ENCODE assay signal across 20 cellular contexts in the genomic region with DNA sequence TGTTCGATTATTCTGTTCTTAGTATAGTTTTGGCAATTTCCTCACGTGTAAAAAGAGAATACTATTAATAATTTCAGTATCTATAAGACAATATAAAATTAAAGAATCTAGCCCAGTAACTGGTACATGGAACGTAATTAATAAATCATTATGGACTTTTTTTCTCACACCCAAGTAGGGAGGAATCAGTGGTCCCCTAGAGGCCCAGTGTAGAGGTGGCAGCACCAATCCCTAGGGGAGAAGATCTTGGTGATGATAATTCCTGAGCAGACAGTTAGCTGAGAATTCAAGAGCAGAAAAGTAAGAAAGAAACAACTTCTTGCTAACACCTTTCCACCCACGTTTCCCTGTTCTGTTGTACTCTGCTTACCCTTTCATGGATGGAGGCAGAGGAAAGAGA. TPM values are rescaled to one million over a fixed set of nuclear protein-coding genes. Genes with fewer than 3 reads are reported as not detected.
DNase-seq lines count a peak whose midpoint lies in the region; ATAC-seq and TF ChIP-seq lines count a peak whose summit lies in the region.
"Had no signal": no experiment of that assay in that cellular context is flagged by ENCODE, and none has a peak within 500 bp of the region (broad histone marks: within the 10 kb centered on the region; RNA-seq: fewer than 3 reads in every experiment).

No MANE protein-coding gene starts in this region.

- no peak overlapping the region for H4K8ac ChIP-seq in H9 (replicated peaks; ENCODE audit: insufficient read length, low read depth, low read length)

- H3K4me3 Mint-ChIP-seq in H9, result no peak overlapping the region
- H3K4me3 Mint-ChIP-seq in neural progenitor cell, result no peak overlapping the region
- H3K4me3 Mint-ChIP-seq: CD4-positive, alpha-beta memory T cell; IgD-negative memory B cell; T-helper 1 cell treated with Interleukin-12 subunit alpha and Interleukin-12 subunit beta and Interleukin-4 antibody, amounts not matched to agents 30 μg/mL and 1 μg/mL, for 36 hours had no signal

- no peak overlapping the region for H3K18ac ChIP-seq in H9 (ENCODE audit: insufficient read length, low read depth, low read length)

- H3K79me2 ChIP-seq in DND-41 (ENCODE audit: insufficient read depth, low read length), result no peaks in the 10 kb centered on the region
- H3K79me2 ChIP-seq in H9 (ENCODE audit: insufficient read depth, low read length), result no peaks in the 10 kb centered on the region
- no peaks in the 10 kb centered on the region for H3K79me2 ChIP-seq in neural progenitor cell (ENCODE audit: low read depth)

- H3K36me3 ChIP-seq in DND-41 (ENCODE audit: insufficient read depth, low read length) (no peaks in the 10 kb centered on the region), neural progenitor cell (no peaks in the 10 kb centered on the region)
- H3K36me3 ChIP-seq: BE2C, HAP-1, Peyer's patch had no signal

- H3K9me3 Mint-ChIP-seq in H9, result peaks cover 6 to 8% of the 10 kb centered on the region in 2 experiments; a peak in 3 of 5 replicates
- no peaks in the 10 kb centered on the region for H3K9me3 Mint-ChIP-seq in neural progenitor cell
- H3K9me3 Mint-ChIP-seq: CD4-positive, alpha-beta memory T cell; T-helper 1 cell treated with Interleukin-12 subunit alpha and Interleukin-12 subunit beta and Interleukin-4 antibody, amounts not matched to agents 30 μg/mL and 1 μg/mL, for 36 hours had no signal

- H4K20me1 ChIP-seq in DND-41 (ENCODE audit: insufficient read depth, low read length) (no peaks in the 10 kb centered on the region), H9 (ENCODE audit: control insufficient read depth, insufficient read depth, insufficient read length) (no peaks in the 10 kb centered on the region), neural progenitor cell (ENCODE audit: low read depth) (no peaks in the 10 kb centered on the region)

- no peak overlapping the region for H3K56ac ChIP-seq in H9 (ENCODE audit: insufficient read length, low read depth, low read length)

- H3K4me1 ChIP-seq in DND-41 (ENCODE audit: insufficient read depth, low read length), result peaks cover 5% of the 10 kb centered on the region; the same call in 1 of the 2 replicates
- H3K4me1 ChIP-seq in H9 (ENCODE audit: insufficient read depth, low read length), result no peaks in the 10 kb centered on the region
- no peaks in the 10 kb centered on the region for H3K4me1 ChIP-seq in neural progenitor cell
- H3K4me1 ChIP-seq: BE2C, HAP-1, Peyer's patch had no signal

- intact Hi-C loops in sciatic nerve (cut with DNase I), result loop anchor here (5.0 kb wide), 1 partner anchor 231 kb away; no protein-coding TSS in a partner anchor

- H2BK12ac ChIP-seq in H9 (ENCODE audit: insufficient read length, low read depth, low read length), result no peak overlapping the region

- ATAC-seq in DND-41 (ENCODE audit: insufficient read depth, low read depth), result peak; percentile 65; the same call in 1 of the 3 replicates
- no peak for ATAC-seq in sciatic nerve

- H2AFZ ChIP-seq in DND-41 (ENCODE audit: low read depth, low read length) (no peak overlapping the region), H9 (ENCODE audit: low read length) (no peak overlapping the region), neural progenitor cell (replicated peaks) (no peak overlapping the region)

- DNase-seq in DND-41, result no peak
- DNase-seq in H9, result no peak
- peak; percentile 4 for DNase-seq in RKO (ENCODE audit: low spot score)
- no peak for DNase-seq in neural progenitor cell (ENCODE audit: low spot score)
- DNase-seq in SIG-M5 (lab: John Stamatoyannopoulos, UW), result no peak
- DNase-seq in sciatic nerve (ENCODE audit: low spot score), result no peak
- no peak for DNase-seq in GM10266 (ENCODE audit: extremely low spot score)
- DNase-seq: BE2C; CD4-positive, alpha-beta memory T cell; DMS79 treated with DMSO at 0.1 percent for 48 hours; GDM1; NCI-H187 treated with DMSO at 0.1 percent for 48 hours; NCI-H446; Peyer's patch; Right ventricle myocardium superior had no signal

- H3K4ac ChIP-seq in H9 (ENCODE audit: low read depth, low read length), result no peak overlapping the region

- H3K4me3 ChIP-seq in DND-41 (ENCODE audit: low read depth in 1 of 2, low read length in 2 of 2), result no peak overlapping the region
- H3K4me3 ChIP-seq in neural progenitor cell, result no peak overlapping the region
- H3K4me3 ChIP-seq: HAP-1, Peyer's patch had no signal

- no peak overlapping the region for H3K27ac ChIP-seq in DND-41 (ENCODE audit: low read length)
- H3K27ac ChIP-seq in H9 (ENCODE audit: insufficient read length, low read depth, low read length), result no peak overlapping the region
- H3K27ac ChIP-seq in neural progenitor cell, result no peak overlapping the region
- H3K27ac ChIP-seq: HL-60, Peyer's patch had no signal

- no peak overlapping the region for H2AK5ac ChIP-seq in H9 (ENCODE audit: insufficient read length, low read length)

- H3K9ac ChIP-seq in DND-41 (ENCODE audit: low read depth, low read length) (no peak overlapping the region), H9 (ENCODE audit: extremely low read depth, insufficient read length, low read length) (no peak overlapping the region), neural progenitor cell (no peak overlapping the region)

- H3K9me3 ChIP-seq in DND-41 (ENCODE audit: insufficient read depth, low read length, severe bottlenecking), result peaks cover 1% of the 10 kb centered on the region
- peaks cover under 1% of the 10 kb centered on the region for H3K9me3 ChIP-seq in H9 (ENCODE audit: control insufficient read depth, low read depth, low read length)
- H3K9me3 ChIP-seq in neural progenitor cell (ENCODE audit: low read depth), result no peaks in the 10 kb centered on the region
- H3K9me3 ChIP-seq: BE2C, HAP-1, Peyer's patch had no signal

- H3F3A ChIP-seq in neural progenitor cell (ENCODE audit: low read depth), result no peaks in the 10 kb centered on the region

- H2BK120ac ChIP-seq in H9 (ENCODE audit: low read depth, low read length, poor library complexity, severe bottlenecking), result no peak overlapping the region

- H3K36me3 Mint-ChIP-seq in H9 (ENCODE audit: insufficient read depth in 1 of 3, low read depth in 3 of 3) (no peaks in the 10 kb centered on the region), neural progenitor cell (no peaks in the 10 kb centered on the region)
- H3K36me3 Mint-ChIP-seq: CD4-positive, alpha-beta memory T cell; IgD-negative memory B cell had no signal

- H3K27me3 Mint-ChIP-seq in H9 (ENCODE audit: low read depth) (0 out of 2 replicates have a peak, but pooled peaks cover 2% of the 10 kb centered on the region), neural progenitor cell (ENCODE audit: insufficient read depth, low read depth) (no peaks in the 10 kb centered on the region)

- H3K23me2 ChIP-seq in H9 (ENCODE audit: insufficient read length, low read depth, low read length, poor library complexity, severe bottlenecking), result no peaks in the 10 kb centered on the region

- H3K27ac Mint-ChIP-seq in H9, result no peak overlapping the region
- no peak overlapping the region for H3K27ac Mint-ChIP-seq in neural progenitor cell
- H3K27ac Mint-ChIP-seq: CD4-positive, alpha-beta memory T cell; IgD-negative memory B cell; T-helper 1 cell treated with Interleukin-12 subunit alpha and Interleukin-12 subunit beta and Interleukin-4 antibody, amounts not matched to agents 30 μg/mL and 1 μg/mL, for 36 hours had no signal

- H2BK20ac ChIP-seq in H9 (ENCODE audit: low read depth, low read length, poor library complexity, severe bottlenecking), result no peak overlapping the region

- H3K4me2 ChIP-seq in DND-41 (ENCODE audit: insufficient read depth, low read length) (no peak overlapping the region), H9 (ENCODE audit: insufficient read depth, insufficient read length, low read length) (no peak overlapping the region), neural progenitor cell (no peak overlapping the region)

- H3T11ph ChIP-seq in H9 (ENCODE audit: low read length), result no peak overlapping the region

- H2BK15ac ChIP-seq in H9 (ENCODE audit: low read depth, low read length), result no peak overlapping the region

- TF ChIP-seq CTCF in DND-41 (IDR thresholded peaks at IDR 0.05; ENCODE audit: borderline replicate concordance, extremely low read depth, low read length, poor library complexity, severe bottlenecking), result peak; percentile 43
- peak; percentile 56 for TF ChIP-seq CTCF in H9 (conservative IDR thresholded peaks at IDR 0.05)
- peak; percentile 42 for TF ChIP-seq CTCF in neural progenitor cell (IDR thresholded peaks at IDR 0.05)
- TF ChIP-seq CTCF in GM10266 (IDR thresholded peaks at IDR 0.05; ENCODE audit: control insufficient read depth, insufficient read depth, low read depth, missing control alignments), result no peak

- H4K5ac ChIP-seq in H9 (ENCODE audit: insufficient read length, low read depth, low read length), result no peak overlapping the region

- no peaks in the 10 kb centered on the region for H3K79me1 ChIP-seq in H9 (ENCODE audit: insufficient read depth, low read depth, low read length, poor library complexity, severe bottlenecking)

- no peak overlapping the region for H3K23ac ChIP-seq in H9 (ENCODE audit: insufficient read length, low read depth, low read length)

- no peak overlapping the region for H2BK5ac ChIP-seq in H9 (ENCODE audit: insufficient read length, low read length)

- no peak overlapping the region for H4K91ac ChIP-seq in H9 (ENCODE audit: insufficient read length, low read depth, low read length)

- H3K27me3 ChIP-seq in DND-41 (ENCODE audit: insufficient read depth, low read length, poor library complexity), result no peaks in the 10 kb centered on the region
- H3K27me3 ChIP-seq in H9 (ENCODE audit: insufficient read depth, low read length), result no peaks in the 10 kb centered on the region
- H3K27me3 ChIP-seq in neural progenitor cell, result no peaks in the 10 kb centered on the region
- H3K27me3 ChIP-seq: BE2C, Peyer's patch had no signal

- no peak overlapping the region for H3K14ac ChIP-seq in H9 (ENCODE audit: insufficient read depth, low read length)

- H3K4me1 Mint-ChIP-seq in H9, result no peaks in the 10 kb centered on the region
- H3K4me1 Mint-ChIP-seq in neural progenitor cell, result no peaks in the 10 kb centered on the region
- H3K4me1 Mint-ChIP-seq: CD4-positive, alpha-beta memory T cell; IgD-negative memory B cell had no signal

- WGBS in H9 (ENCODE audit: extremely low coverage, insufficient read length, low lambda C conversion rate), result no CpG with 5 or more reads among the region's 4 CpGs

RNA-seq across cellular contexts. Expression of a gene that starts 19.7 kb away (rescaled TPM):
- total RNA-seq in H9 (2021), result not detected in 2 replicates
- not detected in 2 replicates for total RNA-seq in neural progenitor cell (ENCODE audit: low replicate concordance)
- total RNA-seq in sciatic nerve, result 20.1 TPM
- total RNA-seq: CD4-positive, alpha-beta memory T cell; LHCN-M2 had no signal

RNA-seq across cellular contexts. Expression of a gene that starts 41.2 kb away (rescaled TPM):
- total RNA-seq in H9 (2021) (8.0 and 8.7 TPM in 2 replicates), neural progenitor cell (ENCODE audit: low replicate concordance) (13.3 and 24.2 TPM in 2 replicates), sciatic nerve (9.5 TPM)

RNA-seq across cellular contexts. Expression of a gene that starts 42.1 kb away (rescaled TPM):
- total RNA-seq in H9 (2021), result not detected in 2 replicates
- not detected in 2 replicates for total RNA-seq in neural progenitor cell (ENCODE audit: low replicate concordance)
- 13.5 TPM for total RNA-seq in sciatic nerve
- total RNA-seq: LHCN-M2 had no signal

Comparison
In these comparisons a context has a peak if more than half of its experiments do, and no peak if none do; other contexts are left out.
1. RNA of a gene that starts 19.7 kb away (total RNA-seq): 20.1 TPM in sciatic nerve (single experiment); not detected in H9 and not detected in neural progenitor cell; every median in the first group is over 10 times any median in the second.
2. RNA of a gene that starts 42.1 kb away (total RNA-seq): 13.5 TPM in sciatic nerve (single experiment); not detected in H9 and not detected in neural progenitor cell; every median in the first group is over 10 times any median in the second.